In the genomic region with DNA sequence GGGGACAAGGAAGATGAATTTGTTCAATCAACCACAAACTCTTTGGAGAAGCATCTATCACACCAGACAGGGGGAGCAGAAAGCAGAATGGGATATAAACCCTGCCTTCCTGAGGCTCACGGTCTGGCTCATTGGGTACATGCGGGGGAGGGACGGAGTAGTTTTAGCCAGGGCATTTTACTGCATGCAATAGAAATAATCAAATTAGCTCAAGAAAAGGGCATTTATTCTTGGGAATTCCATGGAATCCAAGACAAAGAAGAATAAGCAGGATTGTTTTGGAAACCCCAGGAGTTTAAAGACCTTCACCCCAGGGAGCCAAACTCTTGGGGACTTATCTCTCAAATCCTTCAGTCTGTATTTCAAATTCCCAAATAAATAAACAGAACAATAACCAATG, we compare ENCODE assay signal across 25 cellular contexts. TPM values are rescaled to one million over a fixed set of nuclear protein-coding genes. Genes with fewer than 3 reads are reported as not detected.
A peak's percentile ranks its signal among the peaks of the same experiment; 100 is the strongest.
DNase-seq lines count a peak whose midpoint lies in the region; ATAC-seq and TF ChIP-seq lines count a peak whose summit lies in the region.
"Had no signal": no experiment of that assay in that cellular context is flagged by ENCODE, and none has a peak within 500 bp of the region (broad histone marks: within the 10 kb centered on the region; RNA-seq: fewer than 3 reads in every experiment).

No MANE protein-coding gene starts in this region.

- H3K36me3 ChIP-seq in GM23338 (ENCODE audit: insufficient read depth): no peaks in the 10 kb centered on the region
- H3K36me3 ChIP-seq in HUES64 (ENCODE audit: insufficient read depth, low read length): no peaks in the 10 kb centered on the region
- no peaks in the 10 kb centered on the region for H3K36me3 ChIP-seq in iPS-15b (ENCODE audit: control insufficient read depth, insufficient read depth, low read length)
- H3K36me3 ChIP-seq in right atrium auricular region: no peaks in the 10 kb centered on the region
- H3K36me3 ChIP-seq: BE2C had no signal

- H3K4me3 Mint-ChIP-seq in GM23338: peak overlapping the region; percentile 3; the same call in 2 of the 3 replicates
- H3K4me3 Mint-ChIP-seq in nephron progenitor cell: peak overlapping the region; percentile 8
- H3K4me3 Mint-ChIP-seq: CD14-positive monocyte; CD8-positive, alpha-beta memory T cell had no signal

- H3K36me3 Mint-ChIP-seq in GM23338 (ENCODE audit: low read depth) (no peaks in the 10 kb centered on the region), nephron progenitor cell (ENCODE audit: low read depth) (no peaks in the 10 kb centered on the region)
- H3K36me3 Mint-ChIP-seq: CD14-positive monocyte; CD8-positive, alpha-beta memory T cell had no signal

- H3K27ac ChIP-seq in GM23338 (ENCODE audit: low read depth) (peak overlapping the region; percentile 11; the same call in 1 of the 2 replicates), HUES64 (ENCODE audit: low read depth, low read length) (peak overlapping the region; percentile 4; the same call in 1 of the 2 replicates), right atrium auricular region (no peak overlapping the region)
- H3K27ac ChIP-seq: 22Rv1 had no signal

- no peak overlapping the region for H2AFZ ChIP-seq in GM23338

- peaks cover 3% of the 10 kb centered on the region; the same call in 1 of the 2 replicates for H3K9me2 ChIP-seq in GM23338 (ENCODE audit: insufficient read depth)

- no peaks in the 10 kb centered on the region for H3K9me3 Mint-ChIP-seq in GM23338
- H3K9me3 Mint-ChIP-seq in nephron progenitor cell: no peaks in the 10 kb centered on the region
- H3K9me3 Mint-ChIP-seq: CD8-positive, alpha-beta memory T cell had no signal

- H3K9me3 ChIP-seq in HUES64 (ENCODE audit: insufficient read depth, low read depth, low read length): no peaks in the 10 kb centered on the region
- H3K9me3 ChIP-seq in iPS-15b (ENCODE audit: control insufficient read depth, insufficient read depth, low read length): no peaks in the 10 kb centered on the region
- H3K9me3 ChIP-seq in right atrium auricular region: no peaks in the 10 kb centered on the region
- H3K9me3 ChIP-seq: BE2C had no signal

- H3F3A ChIP-seq in GM23338 (replicated peaks; ENCODE audit: low read depth): peaks cover 13% of the 10 kb centered on the region; the same call in 1 of the 2 replicates

- ATAC-seq in GM23338: peak; percentile 43
- ATAC-seq: HCT116, HepG2, PC-3 had no signal

- H3K27me3 ChIP-seq in GM23338 (ENCODE audit: insufficient read depth): peaks cover 60% of the 10 kb centered on the region
- H3K27me3 ChIP-seq in HUES64 (ENCODE audit: insufficient read depth, low read length): peaks cover 20% of the 10 kb centered on the region
- H3K27me3 ChIP-seq in iPS-15b (ENCODE audit: control insufficient read depth, insufficient read depth, low read length): peaks cover 24% of the 10 kb centered on the region
- peaks cover 4 to 5% of the 10 kb centered on the region in 2 donors for H3K27me3 ChIP-seq in right atrium auricular region

- H3K79me2 ChIP-seq in GM23338 (replicated peaks; ENCODE audit: insufficient read depth): no peaks in the 10 kb centered on the region

- H3K4me1 Mint-ChIP-seq in GM23338: peaks cover 49% of the 10 kb centered on the region
- peaks cover 85% of the 10 kb centered on the region for H3K4me1 Mint-ChIP-seq in nephron progenitor cell
- H3K4me1 Mint-ChIP-seq: CD14-positive monocyte; CD8-positive, alpha-beta memory T cell had no signal

- TF ChIP-seq CTCF in GM23338 (conservative IDR thresholded peaks at IDR 0.05; ENCODE audit: low read depth in 2 of 2) (no peak), nephron progenitor cell (IDR thresholded peaks at IDR 0.05) (no peak), right atrium auricular region (IDR thresholded peaks at IDR 0.05) (no peak)

- H3K4me1 ChIP-seq in GM23338 (ENCODE audit: insufficient read depth): peaks cover 62% of the 10 kb centered on the region
- H3K4me1 ChIP-seq in HUES64 (ENCODE audit: insufficient read depth, low read length): peaks cover 47% of the 10 kb centered on the region
- H3K4me1 ChIP-seq in iPS-15b (ENCODE audit: control insufficient read depth, insufficient read depth, low read length): peaks cover 35% of the 10 kb centered on the region
- H3K4me1 ChIP-seq in right atrium auricular region: peaks cover 0 to 5% of the 10 kb centered on the region in 2 donors
- H3K4me1 ChIP-seq: BE2C had no signal

- peak overlapping the region; percentile 67 for H3K4me2 ChIP-seq in GM23338

- H3K27me3 Mint-ChIP-seq in GM23338 (ENCODE audit: insufficient read depth, low read depth, poor library complexity) (peaks cover 16% of the 10 kb centered on the region), nephron progenitor cell (ENCODE audit: low read depth, poor library complexity) (peaks cover 6% of the 10 kb centered on the region)

- H3K9ac ChIP-seq in HUES64 (ENCODE audit: low read depth, low read length) (no peak overlapping the region), iPS-15b (ENCODE audit: low read depth, low read length) (no peak overlapping the region)

- DNase-seq in GM23338 (ENCODE audit: low spot score) (peak; percentile 60), nephron progenitor cell (no peak), superior temporal gyrus (ENCODE audit: extremely low spot score) (no peak), DMS 273 (lab: John Stamatoyannopoulos, UW; ENCODE audit: unreplicated experiment) (no peak), right atrium auricular region (ENCODE audit: low spot score) (no peak)
- DNase-seq: BE2C; CD8-positive, alpha-beta memory T cell; DMS153; DND-41; Karpas-422; NCI-H1092 treated with DMSO at 0.1 percent for 48 hours; NCI-H1436; NCI-H1930; NCI-H2107; NCI-H446 treated with DMSO at 0.1 percent for 48 hours; NCI-H526; NCI-H82; NK-92 treated with Interleukin-12 subunit alpha and Interleukin-12 subunit beta, amount 100 ng/mL, for 24 hours; PC-3 had no signal

- H4K20me1 ChIP-seq in GM23338 (replicated peaks; ENCODE audit: insufficient read depth): no peaks in the 10 kb centered on the region; the same call in 1 of the 2 replicates

- no peak overlapping the region for H3K27ac Mint-ChIP-seq in GM23338
- H3K27ac Mint-ChIP-seq in nephron progenitor cell: peak overlapping the region; percentile 16
- H3K27ac Mint-ChIP-seq: CD14-positive monocyte; CD8-positive, alpha-beta memory T cell had no signal

- 5% methylated on average over 3 of the region's 3 CpGs for WGBS in HUES64

- H3K4me3 ChIP-seq in GM23338 (peak overlapping the region; percentile 15), HUES64 (ENCODE audit: low read length) (peak overlapping the region; percentile 0; the same call in 1 of the 2 replicates), iPS-15b (ENCODE audit: low read depth, low read length) (peak overlapping the region; percentile 6), right atrium auricular region (no peak overlapping the region)

TF ChIP-seq in GM23338, 12 proteins besides CTCF, POLR2A, EP300 and RAD21 (continues in another document):
- peak; percentile 73 for TF ChIP-seq NANOG (IDR thresholded peaks at IDR 0.05; ENCODE audit: borderline replicate concordance)

RNA-seq across cellular contexts. Expression of a gene that starts 5.2 kb away (rescaled TPM):
- 10.0 and 15.0 TPM in 2 replicates for total RNA-seq in GM23338 (2014; rRNA removed; shearing (Covaris generic))
- 9.9 and 11.2 TPM in 2 replicates for polyA plus RNA-seq in GM23338 (2016; fragmentation: Nextera tagmentation; extraction: Ambion mirVana)
- 7.4 TPM for polyA plus RNA-seq in HUES64 (2013, experiment 1 of 2)
- polyA plus RNA-seq in HUES64 (2013, experiment 2 of 2): 9.1 TPM
- total RNA-seq in right atrium auricular region: 1 to 10 TPM; 3.9 to 6.8 TPM
- polyA plus RNA-seq: CD14-positive monocyte had no signal

Comparison
In these comparisons a context has a peak if more than half of its experiments do, and no peak if none do; other contexts are left out.
1. H3K27ac ChIP-seq: peak in GM23338 (single experiment) and HUES64 (single experiment); none in right atrium auricular region (0 of 2).
2. H3K4me3 ChIP-seq: peak in GM23338 (single experiment), HUES64 (single experiment) and iPS-15b (single experiment); none in right atrium auricular region (0 of 2).